Comparison of ENCODE assay signal across 20 cellular contexts in the genomic region with DNA sequence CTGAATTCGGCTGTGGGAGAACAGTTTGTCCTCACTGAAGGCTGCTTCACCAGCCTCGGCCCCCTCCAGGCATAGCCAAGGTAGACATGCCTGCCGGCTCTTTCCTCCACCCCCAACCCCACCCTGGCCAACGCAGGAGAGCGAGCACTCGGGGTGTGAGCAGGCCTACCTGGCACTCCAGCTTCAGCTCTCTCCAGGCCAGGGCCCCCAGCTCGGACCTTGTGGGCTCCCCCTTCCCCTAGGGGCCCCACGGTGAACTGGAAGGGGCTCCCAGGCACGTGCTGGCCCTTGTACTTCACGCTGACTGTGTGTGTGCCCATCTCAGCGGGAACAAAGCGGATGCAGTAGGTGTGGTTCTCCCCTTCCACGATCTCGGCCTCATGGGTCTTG. TPM values are rescaled to one million over a fixed set of nuclear protein-coding genes. Genes with fewer than 3 reads are reported as not detected.
DNase-seq lines count a peak whose midpoint lies in the region; ATAC-seq, FAIRE-seq and TF ChIP-seq lines count a peak whose summit lies in the region.
"Had no signal": no experiment of that assay in that cellular context is flagged by ENCODE, and none has a peak within 500 bp of the region (broad histone marks: within the 10 kb centered on the region; RNA-seq: fewer than 3 reads in every experiment).

No MANE protein-coding gene starts in this region.

- H3K27ac ChIP-seq in rectal smooth muscle tissue (ENCODE audit: low read depth, low read length), result peak overlapping the region; percentile 55
- H3K27ac ChIP-seq: hepatocyte, pancreas had no signal

- TF ChIP-seq POLR2A in GM12892 (IDR thresholded peaks at IDR 0.05; ENCODE audit: low read depth, low read length), result peak; percentile 35; the same call in 1 of the 2 replicates

- peaks cover 44% of the 10 kb centered on the region for H3K4me1 Mint-ChIP-seq in activated naive CD8-positive, alpha-beta T cell treated with anti-CD3 and anti-CD28 coated beads, Interleukin-2, amount 50 U/mL, for 24 hours

- H3K27ac Mint-ChIP-seq in activated naive CD8-positive, alpha-beta T cell treated with anti-CD3 and anti-CD28 coated beads, Interleukin-2, amount 50 U/mL, for 24 hours, result peak overlapping the region; percentile 76
- H3K27ac Mint-ChIP-seq: WTC11 had no signal

- H3K36me3 Mint-ChIP-seq in activated naive CD8-positive, alpha-beta T cell treated with anti-CD3 and anti-CD28 coated beads, Interleukin-2, amount 50 U/mL, for 24 hours (ENCODE audit: low read depth), result peaks cover 19% of the 10 kb centered on the region

- H3K9ac ChIP-seq in rectal smooth muscle tissue (ENCODE audit: low read length), result no peak overlapping the region

- H3K27me3 ChIP-seq in BE2C (no peaks in the 10 kb centered on the region), rectal smooth muscle tissue (ENCODE audit: control insufficient read depth, insufficient read depth, low read length) (no peaks in the 10 kb centered on the region)
- H3K27me3 ChIP-seq: hepatocyte, pancreas had no signal

- peak; percentile 1 for DNase-seq in BE2C
- DNase-seq in GM12892 (ENCODE audit: insufficient read length), result no peak
- DNase-seq in activated naive CD8-positive, alpha-beta T cell treated with anti-CD3 and anti-CD28 coated beads, Interleukin-2, amount 50 U/mL, for 24 hours, result no peak
- DNase-seq in SKM-1 (lab: John Stamatoyannopoulos, UW; ENCODE audit: unreplicated experiment), result no peak
- DNase-seq: activated CD8-positive, alpha-beta memory T cell treated with anti-CD3 and anti-CD28 coated beads, Interleukin-2, amount 50 U/mL, for 4 hours; AML-193; DMS 273 treated with DMSO at 0.1 percent for 48 hours; effector CD4-positive, alpha-beta T cell; H9; NCI-H146; NCI-H2227 treated with DMSO at 0.1 percent for 48 hours; NK-92 treated with Interleukin-12 subunit alpha and Interleukin-12 subunit beta, amount 100 ng/mL, for 24 hours; T-helper 1 cell had no signal

- ATAC-seq in activated naive CD8-positive, alpha-beta T cell treated with anti-CD3 and anti-CD28 coated beads, Interleukin-2, amount 50 U/mL, for 24 hours, result no peak
- ATAC-seq in HG02938 (IDR thresholded peaks at IDR 0.05; ENCODE audit: unreplicated experiment) (no peak), HG03039 (IDR thresholded peaks at IDR 0.05; ENCODE audit: unreplicated experiment) (no peak)
- ATAC-seq: pancreas, WTC11 had no signal

- no peaks in the 10 kb centered on the region for H3K27me3 Mint-ChIP-seq in activated naive CD8-positive, alpha-beta T cell treated with anti-CD3 and anti-CD28 coated beads, Interleukin-2, amount 50 U/mL, for 24 hours

- no peak overlapping the region for H3K4me3 ChIP-seq in BE2C (ENCODE audit: low read depth, low read length)
- no peak overlapping the region for H3K4me3 ChIP-seq in rectal smooth muscle tissue (ENCODE audit: low read length)
- H3K4me3 ChIP-seq: hepatocyte, pancreas had no signal

- H3K4me3 Mint-ChIP-seq in activated naive CD8-positive, alpha-beta T cell treated with anti-CD3 and anti-CD28 coated beads, Interleukin-2, amount 50 U/mL, for 24 hours, result no peak overlapping the region
- H3K4me3 Mint-ChIP-seq: H9, WTC11 had no signal

- H3K9me3 Mint-ChIP-seq in activated naive CD8-positive, alpha-beta T cell treated with anti-CD3 and anti-CD28 coated beads, Interleukin-2, amount 50 U/mL, for 24 hours, result no peaks in the 10 kb centered on the region
- H3K9me3 Mint-ChIP-seq: WTC11 had no signal

- H3K4me1 ChIP-seq in BE2C (no peaks in the 10 kb centered on the region), rectal smooth muscle tissue (ENCODE audit: control insufficient read depth, insufficient read depth, low read length) (no peaks in the 10 kb centered on the region)
- H3K4me1 ChIP-seq: pancreas had no signal

- H3K36me3 ChIP-seq in BE2C, result peaks cover 85% of the 10 kb centered on the region
- H3K36me3 ChIP-seq in rectal smooth muscle tissue (ENCODE audit: control insufficient read depth, insufficient read depth, low read length), result peaks cover 43% of the 10 kb centered on the region

- no peaks in the 10 kb centered on the region for H3K9me3 ChIP-seq in BE2C
- H3K9me3 ChIP-seq: pancreas had no signal

- TF ChIP-seq CTCF in BE2C (IDR thresholded peaks at IDR 0.05; ENCODE audit: low read depth, low read length), result no peak

- no peak for FAIRE-seq in GM12892 (lab: Jason Lieb, UNC)
- FAIRE-seq: pancreas had no signal

RNA-seq across cellular contexts. Expression of a gene that starts 22.4 kb away (rescaled TPM):
- polyA plus RNA-seq in BE2C (2012; ENCODE audit: insufficient read depth, insufficient read length, low read depth), result 487 TPM
- 131 TPM for polyA plus RNA-seq in GM12892 (2012; ENCODE audit: missing spikeins)

RNA-seq across cellular contexts. Expression of a gene that starts 27.1 kb away (rescaled TPM):
- polyA plus RNA-seq in BE2C (2012; ENCODE audit: insufficient read depth, insufficient read length, low read depth), result 182 TPM
- 41.4 TPM for polyA plus RNA-seq in GM12892 (2012; ENCODE audit: missing spikeins)

RNA-seq across cellular contexts. Expression of a gene that starts 46.2 kb away (rescaled TPM):
- 1,809 TPM for polyA plus RNA-seq in BE2C (2012; ENCODE audit: insufficient read depth, insufficient read length, low read depth)
- polyA plus RNA-seq in GM12892 (2012; ENCODE audit: missing spikeins), result 3,825 TPM

RNA-seq across cellular contexts. Expression of a gene that starts 56.4 kb away (rescaled TPM):
- 0.32 TPM for polyA plus RNA-seq in BE2C (2012; ENCODE audit: insufficient read depth, insufficient read length, low read depth)
- not detected for polyA plus RNA-seq in GM12892 (2012; ENCODE audit: missing spikeins)
- polyA plus RNA-seq: fibroblast of lung, pancreas had no signal

RNA-seq across cellular contexts. Expression of a gene that starts 57.0 kb away (rescaled TPM):
- polyA plus RNA-seq in BE2C (2012; ENCODE audit: insufficient read depth, insufficient read length, low read depth), result 20.5 TPM
- 12.3 TPM for polyA plus RNA-seq in GM12892 (2012; ENCODE audit: missing spikeins)
